In the genomic region with DNA sequence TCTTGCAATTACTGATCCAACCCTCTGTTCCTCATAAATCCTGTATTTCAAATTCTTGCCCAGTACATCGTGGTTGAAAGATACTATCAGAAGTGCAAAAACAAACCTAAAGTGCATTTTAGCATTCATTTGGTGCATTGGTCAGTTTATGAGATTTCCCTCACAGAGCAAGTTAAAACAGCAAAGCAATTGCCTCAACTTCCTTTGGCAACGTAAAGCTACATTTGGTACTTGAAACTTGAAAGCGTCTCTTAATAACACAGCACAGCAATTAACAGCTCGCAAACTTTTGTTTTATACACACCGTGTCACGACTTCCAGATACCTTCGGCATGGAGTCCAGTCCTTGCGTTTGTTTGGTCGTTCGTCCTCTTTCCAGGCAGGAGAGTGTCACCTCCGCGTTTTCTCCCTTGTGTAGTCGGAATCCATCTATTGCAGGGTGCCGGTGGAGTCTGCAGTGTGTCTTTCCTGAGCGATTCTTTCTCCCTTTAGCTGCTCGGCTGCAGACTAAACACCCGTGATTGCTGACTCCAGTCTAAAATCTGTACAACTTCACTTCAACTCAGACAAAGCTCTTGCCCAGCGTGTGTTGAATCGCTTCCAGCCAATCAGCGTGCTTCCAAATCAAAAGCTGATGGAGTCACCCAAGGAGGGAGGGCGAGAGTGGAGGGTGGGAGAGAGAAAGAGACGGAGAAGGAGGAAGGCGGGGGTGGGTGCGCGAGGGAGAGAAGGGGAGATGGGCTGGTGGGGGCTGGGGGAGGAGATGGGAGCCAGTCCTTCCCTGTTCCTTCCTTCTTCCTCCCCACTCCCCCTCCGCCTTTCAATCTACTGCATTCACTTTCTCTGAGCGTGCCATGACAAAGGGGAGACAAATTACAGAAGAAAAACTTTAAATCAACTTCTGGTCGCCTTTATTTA, we compare ENCODE assay signal across 8 cellular contexts. TPM values are rescaled to one million over a fixed set of nuclear protein-coding genes. Genes with fewer than 3 reads are reported as not detected.
DNase-seq lines count a peak whose midpoint lies in the region; ATAC-seq, FAIRE-seq and TF ChIP-seq lines count a peak whose summit lies in the region.

A gene with protein sequence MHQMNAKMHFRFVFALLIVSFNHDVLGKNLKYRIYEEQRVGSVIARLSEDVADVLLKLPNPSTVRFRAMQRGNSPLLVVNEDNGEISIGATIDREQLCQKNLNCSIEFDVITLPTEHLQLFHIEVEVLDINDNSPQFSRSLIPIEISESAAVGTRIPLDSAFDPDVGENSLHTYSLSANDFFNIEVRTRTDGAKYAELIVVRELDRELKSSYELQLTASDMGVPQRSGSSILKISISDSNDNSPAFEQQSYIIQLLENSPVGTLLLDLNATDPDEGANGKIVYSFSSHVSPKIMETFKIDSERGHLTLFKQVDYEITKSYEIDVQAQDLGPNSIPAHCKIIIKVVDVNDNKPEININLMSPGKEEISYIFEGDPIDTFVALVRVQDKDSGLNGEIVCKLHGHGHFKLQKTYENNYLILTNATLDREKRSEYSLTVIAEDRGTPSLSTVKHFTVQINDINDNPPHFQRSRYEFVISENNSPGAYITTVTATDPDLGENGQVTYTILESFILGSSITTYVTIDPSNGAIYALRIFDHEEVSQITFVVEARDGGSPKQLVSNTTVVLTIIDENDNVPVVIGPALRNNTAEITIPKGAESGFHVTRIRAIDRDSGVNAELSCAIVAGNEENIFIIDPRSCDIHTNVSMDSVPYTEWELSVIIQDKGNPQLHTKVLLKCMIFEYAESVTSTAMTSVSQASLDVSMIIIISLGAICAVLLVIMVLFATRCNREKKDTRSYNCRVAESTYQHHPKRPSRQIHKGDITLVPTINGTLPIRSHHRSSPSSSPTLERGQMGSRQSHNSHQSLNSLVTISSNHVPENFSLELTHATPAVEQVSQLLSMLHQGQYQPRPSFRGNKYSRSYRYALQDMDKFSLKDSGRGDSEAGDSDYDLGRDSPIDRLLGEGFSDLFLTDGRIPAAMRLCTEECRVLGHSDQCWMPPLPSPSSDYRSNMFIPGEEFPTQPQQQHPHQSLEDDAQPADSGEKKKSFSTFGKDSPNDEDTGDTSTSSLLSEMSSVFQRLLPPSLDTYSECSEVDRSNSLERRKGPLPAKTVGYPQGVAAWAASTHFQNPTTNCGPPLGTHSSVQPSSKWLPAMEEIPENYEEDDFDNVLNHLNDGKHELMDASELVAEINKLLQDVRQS (minus strand): TSS at position 544 of the 918 bp plus-strand sequence. CDS start 406 bp downstream, at position 138.

- no peaks in the 10 kb centered on the region for H3K27me3 ChIP-seq in esophagus squamous epithelium
- no peaks in the 10 kb centered on the region for H3K27me3 ChIP-seq in mucosa of rectum (ENCODE audit: control insufficient read depth in 2 of 2, insufficient read depth in 2 of 2, low read length in 2 of 2)
- H3K27me3 ChIP-seq in uterus = no peaks in the 10 kb centered on the region

- TF ChIP-seq POLR2A in A549 (IDR thresholded peaks at IDR 0.05; ENCODE audit: low read length) (no peak), GM12892 (IDR thresholded peaks at IDR 0.05; ENCODE audit: low read depth, low read length) (no peak), esophagus squamous epithelium (IDR thresholded peaks at IDR 0.05) (peak in 1 of 4 donors; percentile 61), uterus (IDR thresholded peaks at IDR 0.05) (peak; percentile 71 to 72)

- ATAC-seq in A549 (peak; percentile 43 to 60; a peak in 4 of 6 replicates), HG03175 (IDR thresholded peaks at IDR 0.05; ENCODE audit: unreplicated experiment) (peak; percentile 53)

- intact Hi-C loops in esophagus squamous epithelium (cut with DNase I) (no loop called here), uterus (cut with DNase I; ENCODE audit: low total_unique reads) (no loop called here)

- H3K4me3 ChIP-seq in A549 (peak within 1 kb of the TSS; percentile 24), SK-N-MC (peak within 1 kb of the TSS; percentile 97), esophagus squamous epithelium (peak within 1 kb of the TSS; percentile 39 to 75 (median 57)), mucosa of rectum (ENCODE audit: low read length in 2 of 2) (peak within 1 kb of the TSS; percentile 68 to 83), uterus (peak within 1 kb of the TSS; percentile 60 to 63)

- H3K9me3 ChIP-seq in A549 (no peaks in the 10 kb centered on the region), SK-N-MC (ENCODE audit: low read depth, low read length) (no peaks in the 10 kb centered on the region), esophagus squamous epithelium (no peaks in the 10 kb centered on the region), mucosa of rectum (ENCODE audit: control insufficient read depth in 2 of 2, low read length in 2 of 2) (no peaks in the 10 kb centered on the region), uterus (no peaks in the 10 kb centered on the region)

- no peaks in the 10 kb centered on the region for H3K4me1 ChIP-seq in A549
- peaks cover 0 to 27% (median 0%) of the 10 kb centered on the region in 3 donors for H3K4me1 ChIP-seq in esophagus squamous epithelium
- no peaks in the 10 kb centered on the region for H3K4me1 ChIP-seq in mucosa of rectum (ENCODE audit: control insufficient read depth in 2 of 2, insufficient read depth in 2 of 2, low read length in 2 of 2)
- no peaks in the 10 kb centered on the region for H3K4me1 ChIP-seq in uterus

- WGBS in A549 (ENCODE audit: missing lambda C conversion rate) = 13% methylated on average over 21 of the region's 28 CpGs
- 1 to 4% methylated on average over 24 of the region's 28 CpGs for WGBS in esophagus squamous epithelium, 2 donors

- H3K36me3 ChIP-seq in SK-N-MC (ENCODE audit: insufficient read depth, low read length) (peaks cover 34% of the 10 kb centered on the region), esophagus squamous epithelium (no peaks in the 10 kb centered on the region), mucosa of rectum (ENCODE audit: control insufficient read depth in 2 of 2, insufficient read depth in 2 of 2, low read length in 2 of 2) (no peaks in the 10 kb centered on the region), uterus (no peaks in the 10 kb centered on the region)

- no peak for TF ChIP-seq CTCF in A549 (IDR thresholded peaks at IDR 0.05)
- no peak for TF ChIP-seq CTCF in esophagus squamous epithelium (IDR thresholded peaks at IDR 0.05)
- TF ChIP-seq CTCF in uterus (IDR thresholded peaks at IDR 0.05) = no peak

- H3K27ac ChIP-seq in A549 (no peak within 1 kb of the TSS), SK-N-MC (peak within 1 kb of the TSS; percentile 88), esophagus squamous epithelium (peak within 1 kb of the TSS; percentile 63 to 91 (median 84)), mucosa of rectum (ENCODE audit: low read depth in 2 of 2, low read length in 2 of 2) (peak within 1 kb of the TSS; percentile 62 to 66), uterus (peak within 1 kb of the TSS; percentile 86 to 95)

- no peak for TF ChIP-seq RAD21 in A549 (conservative IDR thresholded peaks at IDR 0.05 in 1 of 2, IDR thresholded peaks at IDR 0.05 in 1 of 2)

- H3K9ac ChIP-seq in SK-N-MC (ENCODE audit: insufficient read length) (peak within 1 kb of the TSS; percentile 76), mucosa of rectum (ENCODE audit: low read depth in 1 of 2, low read length in 2 of 2) (peak within 1 kb of the TSS; percentile 48 to 52)

- TF ChIP-seq EP300 in A549 (IDR thresholded peaks at IDR 0.05) = no peak

- CTCF ChIA-PET in A549 (lab: Yijun Ruan, JAX) = no interaction called here

- H3K4me2 ChIP-seq in A549 = peak within 1 kb of the TSS; percentile 61

- DNase-seq in A549 (ENCODE audit: low read depth in 1 of 2, low spot score in 1 of 2) = no peak
- no peak for DNase-seq in GM12892 (ENCODE audit: insufficient read length)
- peak; percentile 83 for DNase-seq in SK-N-MC (ENCODE audit: low read depth, low spot score)
- peak; percentile 4 for DNase-seq in esophagus squamous epithelium (lab: John Stamatoyannopoulos, UW)
- peak; percentile 95 to 98 for DNase-seq in uterus
- no peak for DNase-seq in 8988T

- POLR2A ChIA-PET in A549 (lab: Yijun Ruan, JAX) = no interaction called here

- no peak for FAIRE-seq in A549 (lab: Jason Lieb, UNC)
- FAIRE-seq in GM12892 (lab: Jason Lieb, UNC) = peak; percentile 62

TF ChIP-seq in A549, 52 proteins besides CTCF, POLR2A, EP300 and RAD21 (continues in another document):
- no peak for TF ChIP-seq EHMT2 (IDR thresholded peaks at IDR 0.05; ENCODE audit: low read depth)
- no peak for TF ChIP-seq NFE2L2 (conservative IDR thresholded peaks at IDR 0.05; ENCODE audit: low read length)
- no peak for TF ChIP-seq JUNB (IDR thresholded peaks at IDR 0.05)
- no peak for TF ChIP-seq JUN (IDR thresholded peaks at IDR 0.05)
- no peak for TF ChIP-seq POLR2AphosphoS2 (conservative IDR thresholded peaks at IDR 0.05; ENCODE audit: low read length)
- TF ChIP-seq, protein P1, sequence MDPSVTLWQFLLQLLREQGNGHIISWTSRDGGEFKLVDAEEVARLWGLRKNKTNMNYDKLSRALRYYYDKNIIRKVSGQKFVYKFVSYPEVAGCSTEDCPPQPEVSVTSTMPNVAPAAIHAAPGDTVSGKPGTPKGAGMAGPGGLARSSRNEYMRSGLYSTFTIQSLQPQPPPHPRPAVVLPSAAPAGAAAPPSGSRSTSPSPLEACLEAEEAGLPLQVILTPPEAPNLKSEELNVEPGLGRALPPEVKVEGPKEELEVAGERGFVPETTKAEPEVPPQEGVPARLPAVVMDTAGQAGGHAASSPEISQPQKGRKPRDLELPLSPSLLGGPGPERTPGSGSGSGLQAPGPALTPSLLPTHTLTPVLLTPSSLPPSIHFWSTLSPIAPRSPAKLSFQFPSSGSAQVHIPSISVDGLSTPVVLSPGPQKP (IDR thresholded peaks at IDR 0.05; ENCODE audit: low read depth, low read length) = no peak
- no peak for TF ChIP-seq HOXA7 (CRISPR knock-in tag; IDR thresholded peaks at IDR 0.05)
- no peak for TF ChIP-seq ZNF302 (CRISPR knock-in tag; IDR thresholded peaks at IDR 0.05)
- TF ChIP-seq MYC (IDR thresholded peaks at IDR 0.05; ENCODE audit: borderline replicate concordance, low read length) = no peak
- TF ChIP-seq CHD4 (IDR thresholded peaks at IDR 0.05; ENCODE audit: borderline replicate concordance) = no peak
- TF ChIP-seq GATA3 (IDR thresholded peaks at IDR 0.05; ENCODE audit: borderline replicate concordance) = no peak
- no peak for TF ChIP-seq ESRRA (IDR thresholded peaks at IDR 0.05; ENCODE audit: borderline replicate concordance, low read length)
- no peak for TF ChIP-seq CHD2 (IDR thresholded peaks at IDR 0.05; ENCODE audit: low read length, partially characterized antibody)

RNA-seq across cellular contexts. Expression of the gene that starts here (rescaled TPM):
- 0.04 TPM in 1 of 2 replicates, not detected in the other for polyA plus RNA-seq in A549 (2011; rRNA removed)
- under 0.01 TPM in 1 of 2 replicates, not detected in the other for polyA plus RNA-seq in A549 (2012; cell fraction: cytosol; rRNA removed)
- polyA plus RNA-seq in A549 (2012; cell fraction: nucleus; rRNA removed) = not detected in 2 replicates
- polyA plus RNA-seq in A549 (2017; fragmentation: RNase III; extraction: RNeasy Plus Mini Kit Qiagen cat#74134 plus additional on column Dnase treatment) = not detected in 3 replicates
- 0.04 and 0.24 TPM in 2 replicates for polyA minus RNA-seq in A549 (2011; rRNA and poly(A)+ RNA removed)
- polyA plus RNA-seq in GM12892 (2012; ENCODE audit: missing spikeins) = not detected
- total RNA-seq in esophagus squamous epithelium = 10 to 100 TPM in 2 of 4 donors, 1 to 10 TPM in 2; 2.1 to 22.4 (median 11.5) TPM
- total RNA-seq in uterus = 100 to 1,000 TPM in 2 of 4 donors, 10 to 100 TPM in 2; 27.5 to 258 (median 107) TPM

Comparison
In these comparisons a context has a peak if more than half of its experiments do, and no peak if none do; other contexts are left out.
1. Peak in ATAC-seq, H3K4me3 ChIP-seq and H3K4me2 ChIP-seq in A549; RNA of the gene not detected or under 1 TPM.
2. DNase-seq: peak in SK-N-MC (single experiment), esophagus squamous epithelium (single experiment) and uterus (2 of 2); none in A549 (0 of 2), GM12892 (single experiment) and 8988T (single experiment).
3. H3K27ac ChIP-seq: peak in SK-N-MC (single experiment), esophagus squamous epithelium (4 of 4), mucosa of rectum (2 of 2) and uterus (2 of 2); none in A549 (0 of 2).
4. H3K4me3 ChIP-seq: peak in every context shown above with its lines; median percentile 97 in SK-N-MC; 76 in mucosa of rectum; 62 in uterus; 57 in esophagus squamous epithelium; 24 in A549.
5. POLR2A ChIP-seq: peak in uterus (2 of 2); none in A549 (single experiment) and GM12892 (single experiment).